Comparison of ENCODE assay signal across 1 cellular context in genomic region chr9:136192289-136193126, GRCh38.
TF ChIP-seq lines count a peak whose summit lies in the region.

No MANE protein-coding gene starts in this region.

TF ChIP-seq in H1, 55 proteins besides CTCF, POLR2A, EP300 and RAD21:
- TF ChIP-seq, protein P1, sequence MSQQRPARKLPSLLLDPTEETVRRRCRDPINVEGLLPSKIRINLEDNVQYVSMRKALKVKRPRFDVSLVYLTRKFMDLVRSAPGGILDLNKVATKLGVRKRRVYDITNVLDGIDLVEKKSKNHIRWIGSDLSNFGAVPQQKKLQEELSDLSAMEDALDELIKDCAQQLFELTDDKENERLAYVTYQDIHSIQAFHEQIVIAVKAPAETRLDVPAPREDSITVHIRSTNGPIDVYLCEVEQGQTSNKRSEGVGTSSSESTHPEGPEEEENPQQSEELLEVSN (IDR thresholded peaks at IDR 0.05): peak; percentile 59
- TF ChIP-seq SUZ12 (IDR thresholded peaks at IDR 0.05; ENCODE audit: low read length): no peak
